21 cellular contexts compared by ENCODE assay signal in the genomic region with DNA sequence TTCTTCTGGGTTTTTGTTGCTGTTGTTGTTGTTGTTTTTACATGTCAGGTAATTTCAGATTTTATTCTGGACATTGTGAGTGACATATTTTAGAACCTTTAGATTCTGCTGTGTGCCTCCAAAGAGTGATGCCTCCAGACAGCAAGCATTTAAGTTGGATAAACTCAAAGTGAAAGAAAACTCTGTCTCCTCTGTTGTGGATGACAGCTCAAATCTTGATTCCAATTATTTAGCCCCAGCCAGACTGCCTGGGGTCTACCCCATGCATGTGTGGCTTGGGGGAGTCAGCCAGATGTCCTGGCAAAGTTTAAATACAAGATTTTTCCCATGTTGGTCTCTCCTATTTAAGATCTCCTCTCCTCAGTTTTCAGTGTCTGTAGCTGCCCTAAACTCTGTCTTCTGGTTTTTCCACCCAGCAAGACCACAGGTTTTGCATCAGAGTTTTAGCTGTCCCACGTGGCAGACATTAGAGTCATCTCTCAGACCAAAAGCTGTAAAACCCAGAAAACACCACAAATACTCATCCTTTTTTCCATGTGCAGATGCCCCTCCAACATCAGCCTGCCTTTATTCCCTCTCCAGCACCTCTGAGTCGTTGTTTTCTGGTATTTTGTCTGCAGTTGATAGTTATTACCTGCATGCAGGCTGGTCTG. TPM values are rescaled to one million over a fixed set of nuclear protein-coding genes. Genes with fewer than 3 reads are reported as not detected.
DNase-seq lines count a peak whose midpoint lies in the region; ATAC-seq and TF ChIP-seq lines count a peak whose summit lies in the region.
"Had no signal": no experiment of that assay in that cellular context is flagged by ENCODE, and none has a peak within 500 bp of the region (broad histone marks: within the 10 kb centered on the region; RNA-seq: fewer than 3 reads in every experiment).

No MANE protein-coding gene starts in this region.

- H3K27me3 Mint-ChIP-seq in activated naive CD8-positive, alpha-beta T cell treated with anti-CD3 and anti-CD28 coated beads, Interleukin-2, amount 50 U/mL, for 24 hours: peaks cover 29% of the 10 kb centered on the region
- H3K27me3 Mint-ChIP-seq in activated naive CD8-positive, alpha-beta T cell treated with anti-CD3 and anti-CD28 coated beads for 36 hours: peaks cover 31% of the 10 kb centered on the region
- peaks cover 15% of the 10 kb centered on the region for H3K27me3 Mint-ChIP-seq in activated T-helper 17 cell treated with anti-CD3 and anti-CD28 coated beads, Interleukin-2, amount 50 U/mL, for 72 hours
- peaks cover 31% of the 10 kb centered on the region for H3K27me3 Mint-ChIP-seq in stimulated activated naive CD8-positive, alpha-beta T cell treated with anti-CD3 and anti-CD28 coated beads, Interleukin-15, Interleukin-2, amounts not matched to agents 100 ng/mL and 50 ng/mL, for 24 hours
- peaks cover 21% of the 10 kb centered on the region for H3K27me3 Mint-ChIP-seq in activated T-cell treated with anti-CD3 and anti-CD28 coated beads, Interleukin-2, amount 50 U/mL, for 4 hours (ENCODE audit: low read depth)

- H3K4me3 ChIP-seq in psoas muscle: no peak overlapping the region
- H3K4me3 ChIP-seq in left ventricle myocardium inferior: no peak overlapping the region

- H3K9me3 ChIP-seq in psoas muscle (no peaks in the 10 kb centered on the region), left ventricle myocardium inferior (replicated peaks) (peaks cover 23% of the 10 kb centered on the region)
- H3K9me3 ChIP-seq: BE2C had no signal

- no peak overlapping the region for H3K4me3 Mint-ChIP-seq in activated naive CD8-positive, alpha-beta T cell treated with anti-CD3 and anti-CD28 coated beads, Interleukin-2, amount 50 U/mL, for 24 hours
- H3K4me3 Mint-ChIP-seq in activated naive CD8-positive, alpha-beta T cell treated with anti-CD3 and anti-CD28 coated beads for 36 hours: no peak overlapping the region
- no peak overlapping the region for H3K4me3 Mint-ChIP-seq in activated T-helper 17 cell treated with anti-CD3 and anti-CD28 coated beads, Interleukin-2, amount 50 U/mL, for 72 hours
- no peak overlapping the region for H3K4me3 Mint-ChIP-seq in stimulated activated naive CD8-positive, alpha-beta T cell treated with anti-CD3 and anti-CD28 coated beads, Interleukin-15, Interleukin-2, amounts not matched to agents 100 ng/mL and 50 ng/mL, for 24 hours
- H3K4me3 Mint-ChIP-seq in activated T-cell treated with anti-CD3 and anti-CD28 coated beads, Interleukin-2, amount 50 U/mL, for 4 hours: no peak overlapping the region
- H3K4me3 Mint-ChIP-seq: CD4-positive, alpha-beta T cell; HFFc6 had no signal

- DNase-seq in activated naive CD8-positive, alpha-beta T cell treated with anti-CD3 and anti-CD28 coated beads, Interleukin-2, amount 50 U/mL, for 24 hours: no peak
- DNase-seq in activated naive CD8-positive, alpha-beta T cell treated with anti-CD3 and anti-CD28 coated beads for 36 hours: no peak
- DNase-seq in MV-4-11 (lab: John Stamatoyannopoulos, UW): peak; percentile 32
- DNase-seq in psoas muscle: no peak
- DNase-seq in activated T-cell treated with anti-CD3 and anti-CD28 coated beads, Interleukin-2, amount 50 U/mL, for 4 hours: no peak
- no peak for DNase-seq in left ventricle myocardium inferior
- DNase-seq: 8988T; BE2C; Caco-2; CD4-positive, alpha-beta T cell; HFFc6; KG1; NCI-H1092; NCI-H146; NCI-H2081 treated with DMSO at 0.1 percent for 48 hours; NCI-H446 treated with DMSO at 0.1 percent for 48 hours; NCI-H69; Right ventricle myocardium superior had no signal

- H3K27me3 ChIP-seq in psoas muscle (ENCODE audit: insufficient read depth in 3 of 3, low read length in 2 of 3) (peaks cover 0 to 11% (median 6%) of the 10 kb centered on the region in 3 donors), left ventricle myocardium inferior (ENCODE audit: low read depth) (peaks cover 52% of the 10 kb centered on the region)
- H3K27me3 ChIP-seq: BE2C had no signal

- intact Hi-C loops in psoas muscle (cut with DNase I): no loop called here
- intact Hi-C loops in left ventricle myocardium inferior (cut with micrococcal nuclease): no loop called here

- no peaks in the 10 kb centered on the region for H3K36me3 Mint-ChIP-seq in activated naive CD8-positive, alpha-beta T cell treated with anti-CD3 and anti-CD28 coated beads, Interleukin-2, amount 50 U/mL, for 24 hours (ENCODE audit: low read depth)
- H3K36me3 Mint-ChIP-seq in activated naive CD8-positive, alpha-beta T cell treated with anti-CD3 and anti-CD28 coated beads for 36 hours: no peaks in the 10 kb centered on the region
- no peaks in the 10 kb centered on the region for H3K36me3 Mint-ChIP-seq in activated T-helper 17 cell treated with anti-CD3 and anti-CD28 coated beads, Interleukin-2, amount 50 U/mL, for 72 hours (ENCODE audit: low read depth)
- no peaks in the 10 kb centered on the region for H3K36me3 Mint-ChIP-seq in stimulated activated naive CD8-positive, alpha-beta T cell treated with anti-CD3 and anti-CD28 coated beads, Interleukin-15, Interleukin-2, amounts not matched to agents 100 ng/mL and 50 ng/mL, for 24 hours (ENCODE audit: low read depth)
- no peaks in the 10 kb centered on the region for H3K36me3 Mint-ChIP-seq in activated T-cell treated with anti-CD3 and anti-CD28 coated beads, Interleukin-2, amount 50 U/mL, for 4 hours (ENCODE audit: insufficient read depth)

- no peak overlapping the region for H3K27ac ChIP-seq in psoas muscle
- no peak overlapping the region for H3K27ac ChIP-seq in left ventricle myocardium inferior (replicated peaks)

- H3K36me3 ChIP-seq in psoas muscle (ENCODE audit: insufficient read depth in 1 of 2, low read depth in 1 of 2) (no peaks in the 10 kb centered on the region), left ventricle myocardium inferior (no peaks in the 10 kb centered on the region)
- H3K36me3 ChIP-seq: BE2C had no signal

- H3K27ac Mint-ChIP-seq in activated naive CD8-positive, alpha-beta T cell treated with anti-CD3 and anti-CD28 coated beads, Interleukin-2, amount 50 U/mL, for 24 hours: no peak overlapping the region
- no peak overlapping the region for H3K27ac Mint-ChIP-seq in activated naive CD8-positive, alpha-beta T cell treated with anti-CD3 and anti-CD28 coated beads for 36 hours
- no peak overlapping the region for H3K27ac Mint-ChIP-seq in activated T-helper 17 cell treated with anti-CD3 and anti-CD28 coated beads, Interleukin-2, amount 50 U/mL, for 72 hours
- H3K27ac Mint-ChIP-seq in stimulated activated naive CD8-positive, alpha-beta T cell treated with anti-CD3 and anti-CD28 coated beads, Interleukin-15, Interleukin-2, amounts not matched to agents 100 ng/mL and 50 ng/mL, for 24 hours: peak overlapping the region; percentile 18
- H3K27ac Mint-ChIP-seq: CD4-positive, alpha-beta T cell; HFFc6 had no signal

- no peak for TF ChIP-seq CTCF in psoas muscle (IDR thresholded peaks at IDR 0.05)
- TF ChIP-seq CTCF in left ventricle myocardium inferior (IDR thresholded peaks at IDR 0.05; ENCODE audit: borderline replicate concordance): no peak

- H3K4me1 Mint-ChIP-seq in activated naive CD8-positive, alpha-beta T cell treated with anti-CD3 and anti-CD28 coated beads, Interleukin-2, amount 50 U/mL, for 24 hours: peaks cover 12% of the 10 kb centered on the region
- no peaks in the 10 kb centered on the region for H3K4me1 Mint-ChIP-seq in activated naive CD8-positive, alpha-beta T cell treated with anti-CD3 and anti-CD28 coated beads for 36 hours
- H3K4me1 Mint-ChIP-seq in activated T-helper 17 cell treated with anti-CD3 and anti-CD28 coated beads, Interleukin-2, amount 50 U/mL, for 72 hours: no peaks in the 10 kb centered on the region
- peaks cover 12% of the 10 kb centered on the region for H3K4me1 Mint-ChIP-seq in stimulated activated naive CD8-positive, alpha-beta T cell treated with anti-CD3 and anti-CD28 coated beads, Interleukin-15, Interleukin-2, amounts not matched to agents 100 ng/mL and 50 ng/mL, for 24 hours (ENCODE audit: low read depth)
- H3K4me1 Mint-ChIP-seq in activated T-cell treated with anti-CD3 and anti-CD28 coated beads, Interleukin-2, amount 50 U/mL, for 4 hours (ENCODE audit: low read depth): no peaks in the 10 kb centered on the region

- H3K4me1 ChIP-seq in psoas muscle (no peaks in the 10 kb centered on the region), left ventricle myocardium inferior (no peaks in the 10 kb centered on the region)
- H3K4me1 ChIP-seq: BE2C, Caco-2 had no signal

- 39 to 58% (median 41%) methylated on average over 2 of the region's 2 CpGs for WGBS in psoas muscle, 3 donors

- peaks cover 13% of the 10 kb centered on the region for H3K9me3 Mint-ChIP-seq in activated naive CD8-positive, alpha-beta T cell treated with anti-CD3 and anti-CD28 coated beads, Interleukin-2, amount 50 U/mL, for 24 hours
- peaks cover 4% of the 10 kb centered on the region for H3K9me3 Mint-ChIP-seq in activated naive CD8-positive, alpha-beta T cell treated with anti-CD3 and anti-CD28 coated beads for 36 hours
- H3K9me3 Mint-ChIP-seq in activated T-helper 17 cell treated with anti-CD3 and anti-CD28 coated beads, Interleukin-2, amount 50 U/mL, for 72 hours: peaks cover 4% of the 10 kb centered on the region
- H3K9me3 Mint-ChIP-seq in stimulated activated naive CD8-positive, alpha-beta T cell treated with anti-CD3 and anti-CD28 coated beads, Interleukin-15, Interleukin-2, amounts not matched to agents 100 ng/mL and 50 ng/mL, for 24 hours: peaks cover 12% of the 10 kb centered on the region
- H3K9me3 Mint-ChIP-seq in activated T-cell treated with anti-CD3 and anti-CD28 coated beads, Interleukin-2, amount 50 U/mL, for 4 hours: peaks cover 13% of the 10 kb centered on the region

- peak; percentile 85 for ATAC-seq in activated naive CD8-positive, alpha-beta T cell treated with anti-CD3 and anti-CD28 coated beads, Interleukin-2, amount 50 U/mL, for 24 hours
- peak; percentile 39 for ATAC-seq in activated T-helper 17 cell treated with anti-CD3 and anti-CD28 coated beads, Interleukin-2, amount 50 U/mL, for 72 hours (replicated peaks)
- ATAC-seq in psoas muscle: no peak
- ATAC-seq in activated T-cell treated with anti-CD3 and anti-CD28 coated beads, Interleukin-2, amount 50 U/mL, for 4 hours: no peak
- ATAC-seq: HepG2 had no signal

RNA-seq across cellular contexts. Expression of gene ZNF469, which starts 19.4 kb away (rescaled TPM):
- total RNA-seq in activated naive CD8-positive, alpha-beta T cell treated with anti-CD3 and anti-CD28 coated beads for 36 hours: 1 to 10 TPM; 1.2 to 1.3 TPM
- total RNA-seq in activated T-helper 17 cell treated with anti-CD3 and anti-CD28 coated beads, Interleukin-2, amount 50 U/mL, for 72 hours: under 1 TPM; 0.26 to 0.30 TPM
- total RNA-seq in psoas muscle: 1 to 10 TPM in 1 of 4 donors, under 1 TPM in 3; 0.25 to 1.7 (median 0.47) TPM
- under 1 TPM; 0.08 to 0.30 (median 0.23) TPM for polyA plus RNA-seq in psoas muscle
- 1 to 10 TPM; 1.3 to 1.6 (median 1.3) TPM for total RNA-seq in activated T-cell treated with anti-CD3 and anti-CD28 coated beads, Interleukin-2, amount 50 U/mL, for 4 hours
- total RNA-seq in left ventricle myocardium inferior: 0.74 TPM
- total RNA-seq: HepG2 had no signal
- polyA plus RNA-seq: HepG2 had no signal

Comparison
In these comparisons a context has a peak if more than half of its experiments do, and no peak if none do; other contexts are left out.
1. ATAC-seq: peak in activated naive CD8-positive, alpha-beta T cell treated with anti-CD3 and anti-CD28 coated beads, Interleukin-2, amount 50 U/mL, for 24 hours (single experiment) and activated T-helper 17 cell treated with anti-CD3 and anti-CD28 coated beads, Interleukin-2, amount 50 U/mL, for 72 hours (single experiment); none in psoas muscle (0 of 4) and activated T-cell treated with anti-CD3 and anti-CD28 coated beads, Interleukin-2, amount 50 U/mL, for 4 hours (0 of 2).